Comparison of ENCODE assay signal across 15 cellular contexts in the genomic region with DNA sequence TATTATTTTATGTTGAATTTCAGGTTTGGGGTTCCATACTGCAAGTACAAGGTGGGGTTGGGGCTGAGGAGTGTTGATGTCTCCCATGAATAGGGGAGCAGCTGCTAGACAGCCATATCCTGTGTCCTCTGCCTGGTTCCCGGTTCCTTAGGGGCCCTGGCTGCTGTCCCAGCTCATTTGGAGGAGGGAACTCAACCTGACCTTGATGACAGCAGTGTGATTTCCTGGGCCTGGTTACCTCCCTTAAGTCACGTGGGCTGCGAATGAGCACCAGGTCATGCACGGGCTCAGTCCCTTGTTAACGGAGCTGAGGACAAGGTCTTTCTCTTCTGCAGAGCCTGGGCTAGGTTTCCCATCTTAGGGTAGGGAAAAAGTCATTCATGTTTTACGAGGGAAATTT.
A peak's percentile ranks its signal among the peaks of the same experiment; 100 is the strongest.
DNase-seq lines count a peak whose midpoint lies in the region; ATAC-seq and TF ChIP-seq lines count a peak whose summit lies in the region.
"Had no signal": no experiment of that assay in that cellular context is flagged by ENCODE, and none has a peak within 500 bp of the region (broad histone marks: within the 10 kb centered on the region; RNA-seq: fewer than 3 reads in every experiment).

No MANE protein-coding gene starts in this region.

- TF ChIP-seq CTCF in body of pancreas (IDR thresholded peaks at IDR 0.05) (no peak), heart left ventricle (IDR thresholded peaks at IDR 0.05) (no peak), psoas muscle (IDR thresholded peaks at IDR 0.05) (no peak), vagina (IDR thresholded peaks at IDR 0.05) (no peak)

- H3K4me3 ChIP-seq in body of pancreas, result no peak overlapping the region
- no peak overlapping the region for H3K4me3 ChIP-seq in heart left ventricle
- H3K4me3 ChIP-seq in right cardiac atrium (ENCODE audit: low read length), result no peak overlapping the region
- H3K4me3 ChIP-seq in psoas muscle, result no peak overlapping the region
- no peak overlapping the region for H3K4me3 ChIP-seq in vagina
- H3K4me3 ChIP-seq: A549, GM12878, GM23248 had no signal

- H3K27ac ChIP-seq in body of pancreas (peak overlapping the region; percentile 9 to 52 (median 40)), heart left ventricle (peak overlapping the region in 9 of 12 donors; percentile 14 to 67 (median 58)), right cardiac atrium (ENCODE audit: low read length) (peak overlapping the region; percentile 66), psoas muscle (no peak overlapping the region), vagina (no peak overlapping the region)
- H3K27ac ChIP-seq: A549, C4-2B, GM23248 had no signal

- ATAC-seq in body of pancreas (peak; percentile 98), heart left ventricle (peak; percentile 88 to 94 (median 92)), right cardiac atrium (peak; percentile 52 to 68), psoas muscle (peak; percentile 61 to 88 (median 78))
- no peak for ATAC-seq in stimulated activated naive CD8-positive, alpha-beta T cell treated with anti-CD3 and anti-CD28 coated beads, Interleukin-15, Interleukin-2, amounts not matched to agents 100 U/mL and 50 U/mL, for 24 hours
- ATAC-seq: A549, GM12878 had no signal

- no peaks in the 10 kb centered on the region for H3K27me3 ChIP-seq in body of pancreas
- no peaks in the 10 kb centered on the region for H3K27me3 ChIP-seq in heart left ventricle
- H3K27me3 ChIP-seq in right cardiac atrium (ENCODE audit: control insufficient read depth, insufficient read depth), result no peaks in the 10 kb centered on the region
- no peaks in the 10 kb centered on the region for H3K27me3 ChIP-seq in psoas muscle (ENCODE audit: insufficient read depth in 3 of 3, low read length in 2 of 3)
- no peaks in the 10 kb centered on the region for H3K27me3 ChIP-seq in vagina
- H3K27me3 ChIP-seq: BE2C had no signal

- H3K36me3 ChIP-seq in body of pancreas (replicated peaks in 1 of 2; ENCODE audit: insufficient read depth in 1 of 2, low read depth in 2 of 2), result peaks cover 0 to under 1% of the 10 kb centered on the region in 2 donors
- peaks cover 0 to 89% (median 61%) of the 10 kb centered on the region in 9 donors for H3K36me3 ChIP-seq in heart left ventricle
- peaks cover 0 to 83% of the 10 kb centered on the region in 2 donors for H3K36me3 ChIP-seq in psoas muscle (ENCODE audit: insufficient read depth in 1 of 2, low read depth in 1 of 2)
- H3K36me3 ChIP-seq in vagina, result peaks cover 0 to 26% of the 10 kb centered on the region in 2 donors

- peaks cover 15% of the 10 kb centered on the region for H3K4me1 ChIP-seq in body of pancreas
- H3K4me1 ChIP-seq in heart left ventricle, result peaks cover 0 to 10% (median 0%) of the 10 kb centered on the region in 12 donors
- peaks cover 2% of the 10 kb centered on the region for H3K4me1 ChIP-seq in right cardiac atrium (ENCODE audit: control insufficient read depth, insufficient read depth, low read length)
- no peaks in the 10 kb centered on the region for H3K4me1 ChIP-seq in psoas muscle
- H3K4me1 ChIP-seq in vagina, result no peaks in the 10 kb centered on the region
- H3K4me1 ChIP-seq: A549, BE2C had no signal

- no peak for TF ChIP-seq POLR2A in body of pancreas (IDR thresholded peaks at IDR 0.05)
- no peak for TF ChIP-seq POLR2A in heart left ventricle (IDR thresholded peaks at IDR 0.05)
- no peak for TF ChIP-seq POLR2A in vagina (IDR thresholded peaks at IDR 0.05)

- WGBS in body of pancreas, 2 donors, result 47 to 48% methylated on average over 6 of the region's 6 CpGs
- WGBS in heart left ventricle, 4 donors, result 31 to 38% (median 34%) methylated on average over 6 of the region's 6 CpGs
- WGBS in right cardiac atrium, result 61% methylated on average over 6 of the region's 6 CpGs
- 51 to 70% (median 59%) methylated on average over 6 of the region's 6 CpGs for WGBS in psoas muscle, 3 donors

- DNase-seq in body of pancreas (peak; percentile 82 to 91 (median 88)), heart left ventricle (peak; percentile 56 to 84 (median 70)), right cardiac atrium (peak in 2 of 3 donors; percentile 52 to 56), psoas muscle (peak in 1 of 2 donors; percentile 24), RKO (ENCODE audit: low spot score) (no peak), vagina (ENCODE audit: extremely low spot score in 2 of 2) (no peak)
- DNase-seq in stimulated activated naive CD8-positive, alpha-beta T cell treated with anti-CD3 and anti-CD28 coated beads, Interleukin-15, Interleukin-2, amounts not matched to agents 100 U/mL and 50 U/mL, for 24 hours, result no peak
- DNase-seq: BE2C; CD4-positive, alpha-beta memory T cell; DMS79; GM23248; H7 had no signal

- H3K9me3 ChIP-seq in body of pancreas (no peaks in the 10 kb centered on the region), heart left ventricle (no peaks in the 10 kb centered on the region), right cardiac atrium (ENCODE audit: control insufficient read depth, low read length) (no peaks in the 10 kb centered on the region), psoas muscle (no peaks in the 10 kb centered on the region), vagina (no peaks in the 10 kb centered on the region)
- H3K9me3 ChIP-seq: A549, BE2C had no signal

- intact Hi-C loops in body of pancreas (cut with DNase I) (no loop called here), heart left ventricle (cut with DNase I) (no loop called here), right cardiac atrium (cut with DNase I) (no loop called here), psoas muscle (cut with DNase I) (no loop called here), vagina (cut with DNase I) (no loop called here)

Comparison
In these comparisons a context has a peak if more than half of its experiments do, and no peak if none do; other contexts are left out.
1. DNase-seq: peak in body of pancreas (4 of 4), heart left ventricle (5 of 5) and right cardiac atrium (2 of 3); none in stimulated activated naive CD8-positive, alpha-beta T cell treated with anti-CD3 and anti-CD28 coated beads, Interleukin-15, Interleukin-2, amounts not matched to agents 100 U/mL and 50 U/mL, for 24 hours (single experiment), RKO (single experiment) and vagina (0 of 2).
2. H3K27ac ChIP-seq: peak in body of pancreas (4 of 4), heart left ventricle (9 of 12) and right cardiac atrium (single experiment); none in psoas muscle (single experiment) and vagina (single experiment).